17 cellular contexts compared by ENCODE assay signal in genomic region chr15:87711011-87711410, GRCh38.
DNase-seq lines count a peak whose midpoint lies in the region; ATAC-seq and TF ChIP-seq lines count a peak whose summit lies in the region.
"Had no signal": no experiment of that assay in that cellular context is flagged by ENCODE, and none has a peak within 500 bp of the region (broad histone marks: within the 10 kb centered on the region; RNA-seq: fewer than 3 reads in every experiment).

No MANE protein-coding gene starts in this region.

- H3K4me1 ChIP-seq in MM.1S (ENCODE audit: low read length), result no peaks in the 10 kb centered on the region
- no peaks in the 10 kb centered on the region for H3K4me1 ChIP-seq in fibroblast of lung (ENCODE audit: control insufficient read depth, extremely low read depth, insufficient read depth, low read length)
- no peaks in the 10 kb centered on the region for H3K4me1 ChIP-seq in effector memory CD4-positive, alpha-beta T cell (ENCODE audit: control insufficient read depth, insufficient read depth, low read length, poor library complexity, severe bottlenecking)
- no peaks in the 10 kb centered on the region for H3K4me1 ChIP-seq in endodermal cell (ENCODE audit: control insufficient read depth, insufficient read depth, low read length)
- H3K4me1 ChIP-seq: HAP-1 had no signal

- WGBS in endodermal cell (ENCODE audit: insufficient coverage in 1 of 2, insufficient read length in 1 of 2), 2 experiments, result 86 to 90% methylated on average over 3 to 4 of the region's 4 CpGs

- H3K4me1 Mint-ChIP-seq in endodermal cell, result peaks cover 5% of the 10 kb centered on the region
- H3K4me1 Mint-ChIP-seq: CD4-positive, CD25-positive, alpha-beta regulatory T cell had no signal

- H3K27me3 ChIP-seq in MM.1S (replicated peaks; ENCODE audit: insufficient read depth, low read length) (no peaks in the 10 kb centered on the region), fibroblast of lung (ENCODE audit: control insufficient read depth, insufficient read depth, low read length) (no peaks in the 10 kb centered on the region), endodermal cell (ENCODE audit: control insufficient read depth, insufficient read depth, low read length, poor library complexity, severe bottlenecking) (peaks cover 7% of the 10 kb centered on the region)
- H3K27me3 ChIP-seq in effector memory CD4-positive, alpha-beta T cell (replicated peaks; ENCODE audit: control insufficient read depth, insufficient read depth, low read length, poor library complexity, severe bottlenecking), result no peaks in the 10 kb centered on the region

- no peaks in the 10 kb centered on the region for H4K20me1 ChIP-seq in MM.1S (ENCODE audit: insufficient read depth, low read length)
- no peaks in the 10 kb centered on the region for H4K20me1 ChIP-seq in fibroblast of lung (ENCODE audit: control insufficient read depth, extremely low read depth, insufficient read depth, low read length)

- ATAC-seq in GM21529 (IDR thresholded peaks at IDR 0.05; ENCODE audit: unreplicated experiment) (no peak), GM18909 (IDR thresholded peaks at IDR 0.05; ENCODE audit: poor library complexity, unreplicated experiment) (no peak)
- ATAC-seq: K562 had no signal

- H3K4me2 ChIP-seq in MM.1S (ENCODE audit: low read depth, low read length) (no peak overlapping the region), fibroblast of lung (ENCODE audit: extremely low read depth, insufficient read depth, low read length) (no peak overlapping the region)

- H3K79me2 ChIP-seq in MM.1S (ENCODE audit: low read length) (no peaks in the 10 kb centered on the region), fibroblast of lung (ENCODE audit: control insufficient read depth, insufficient read depth, low read length) (no peaks in the 10 kb centered on the region)

- H3K27ac ChIP-seq in MM.1S (ENCODE audit: low read length) (no peak overlapping the region), fibroblast of lung (ENCODE audit: insufficient read depth, low read length) (no peak overlapping the region), endodermal cell (ENCODE audit: low read depth, low read length) (no peak overlapping the region)
- H3K27ac ChIP-seq in effector memory CD4-positive, alpha-beta T cell (ENCODE audit: insufficient read depth, low read length, poor library complexity, severe bottlenecking), result no peak overlapping the region
- H3K27ac ChIP-seq: HL-60 had no signal

- DNase-seq in MM.1S (peak; percentile 35), fibroblast of lung (ENCODE audit: low read depth in 2 of 2) (peak; percentile 20 to 80), left kidney (ENCODE audit: low read depth, low spot score) (peak; percentile 40), retinal pigment epithelial cell (ENCODE audit: low read depth) (peak; percentile 11), endodermal cell (no peak)
- no peak for DNase-seq in effector memory CD4-positive, alpha-beta T cell
- DNase-seq: AML-193; CD4-positive, CD25-positive, alpha-beta regulatory T cell; GF-D8; NCI-H1092; NCI-H345; NCI-H69 had no signal

- H3K36me3 Mint-ChIP-seq in endodermal cell (ENCODE audit: low read depth), result no peaks in the 10 kb centered on the region
- H3K36me3 Mint-ChIP-seq: CD4-positive, CD25-positive, alpha-beta regulatory T cell had no signal

- H3K4me3 ChIP-seq in MM.1S (ENCODE audit: low read length), result no peak overlapping the region
- no peak overlapping the region for H3K4me3 ChIP-seq in fibroblast of lung (replicated peaks in 1 of 4; ENCODE audit: control extremely low read depth in 1 of 4, insufficient read depth in 1 of 4, low read depth in 3 of 4, low read length in 4 of 4)
- H3K4me3 ChIP-seq in retinal pigment epithelial cell (ENCODE audit: low read length), result no peak overlapping the region
- no peak overlapping the region for H3K4me3 ChIP-seq in effector memory CD4-positive, alpha-beta T cell (ENCODE audit: insufficient read depth, low read depth, low read length, poor library complexity, severe bottlenecking)
- H3K4me3 ChIP-seq in endodermal cell (ENCODE audit: low read length), result no peak overlapping the region
- H3K4me3 ChIP-seq: HAP-1, K562 had no signal

- TF ChIP-seq CTCF in MM.1S (IDR thresholded peaks at IDR 0.05; ENCODE audit: low read length) (no peak), fibroblast of lung (conservative IDR thresholded peaks at IDR 0.05 in 1 of 2, IDR thresholded peaks at IDR 0.05 in 1 of 2; ENCODE audit: low read depth in 1 of 2, low read length in 2 of 2) (no peak), retinal pigment epithelial cell (conservative IDR thresholded peaks at IDR 0.05; ENCODE audit: low read depth, low read length) (no peak), endodermal cell (conservative IDR thresholded peaks at IDR 0.05) (no peak)

- peaks cover 8% of the 10 kb centered on the region for H3K27me3 Mint-ChIP-seq in endodermal cell (ENCODE audit: insufficient read depth)
- H3K27me3 Mint-ChIP-seq: CD4-positive, CD25-positive, alpha-beta regulatory T cell had no signal

- H3K9me3 Mint-ChIP-seq in endodermal cell, result no peaks in the 10 kb centered on the region

- no peaks in the 10 kb centered on the region for H3K36me3 ChIP-seq in MM.1S (replicated peaks; ENCODE audit: insufficient read depth, low read length)
- H3K36me3 ChIP-seq in fibroblast of lung (ENCODE audit: control insufficient read depth, insufficient read depth, low read length), result no peaks in the 10 kb centered on the region
- H3K36me3 ChIP-seq in effector memory CD4-positive, alpha-beta T cell (ENCODE audit: control insufficient read depth, insufficient read depth, low read length), result no peaks in the 10 kb centered on the region
- H3K36me3 ChIP-seq in endodermal cell (ENCODE audit: control insufficient read depth, insufficient read depth, low read length), result no peaks in the 10 kb centered on the region
- H3K36me3 ChIP-seq: HAP-1 had no signal

- H3K9me3 ChIP-seq in MM.1S (replicated peaks; ENCODE audit: insufficient read depth, low read length) (no peaks in the 10 kb centered on the region), fibroblast of lung (ENCODE audit: control insufficient read depth, insufficient read depth, low read depth, low read length) (no peaks in the 10 kb centered on the region), endodermal cell (ENCODE audit: control insufficient read depth, low read length) (no peaks in the 10 kb centered on the region)
- H3K9me3 ChIP-seq in effector memory CD4-positive, alpha-beta T cell (ENCODE audit: control insufficient read depth, low read length), result no peaks in the 10 kb centered on the region

- H3K9ac ChIP-seq in MM.1S (ENCODE audit: low read length) (no peak overlapping the region), fibroblast of lung (ENCODE audit: insufficient read depth, low read length) (no peak overlapping the region), endodermal cell (ENCODE audit: extremely low read depth, low read length, poor library complexity, severe bottlenecking) (no peak overlapping the region)

- no peak overlapping the region for H3K27ac Mint-ChIP-seq in endodermal cell
- H3K27ac Mint-ChIP-seq: CD4-positive, CD25-positive, alpha-beta regulatory T cell had no signal

- H2AFZ ChIP-seq in MM.1S (ENCODE audit: low read length), result no peak overlapping the region
- H2AFZ ChIP-seq in fibroblast of lung (ENCODE audit: low read length), result no peak overlapping the region

- no peak overlapping the region for H3K4me3 Mint-ChIP-seq in endodermal cell
- H3K4me3 Mint-ChIP-seq: CD4-positive, CD25-positive, alpha-beta regulatory T cell had no signal

- no peaks in the 10 kb centered on the region for H3F3A ChIP-seq in MM.1S (ENCODE audit: insufficient read depth, low read length)

- no peaks in the 10 kb centered on the region for H3K9me2 ChIP-seq in MM.1S (replicated peaks; ENCODE audit: insufficient read depth, low read length)

Comparison
In these comparisons a context has a peak if more than half of its experiments do, and no peak if none do; other contexts are left out.
1. DNase-seq: peak in MM.1S (single experiment), fibroblast of lung (2 of 2), left kidney (single experiment) and retinal pigment epithelial cell (single experiment); none in effector memory CD4-positive, alpha-beta T cell (0 of 3) and endodermal cell (single experiment).